Comparison of ENCODE assay signal across 1 cellular context in the genomic region with DNA sequence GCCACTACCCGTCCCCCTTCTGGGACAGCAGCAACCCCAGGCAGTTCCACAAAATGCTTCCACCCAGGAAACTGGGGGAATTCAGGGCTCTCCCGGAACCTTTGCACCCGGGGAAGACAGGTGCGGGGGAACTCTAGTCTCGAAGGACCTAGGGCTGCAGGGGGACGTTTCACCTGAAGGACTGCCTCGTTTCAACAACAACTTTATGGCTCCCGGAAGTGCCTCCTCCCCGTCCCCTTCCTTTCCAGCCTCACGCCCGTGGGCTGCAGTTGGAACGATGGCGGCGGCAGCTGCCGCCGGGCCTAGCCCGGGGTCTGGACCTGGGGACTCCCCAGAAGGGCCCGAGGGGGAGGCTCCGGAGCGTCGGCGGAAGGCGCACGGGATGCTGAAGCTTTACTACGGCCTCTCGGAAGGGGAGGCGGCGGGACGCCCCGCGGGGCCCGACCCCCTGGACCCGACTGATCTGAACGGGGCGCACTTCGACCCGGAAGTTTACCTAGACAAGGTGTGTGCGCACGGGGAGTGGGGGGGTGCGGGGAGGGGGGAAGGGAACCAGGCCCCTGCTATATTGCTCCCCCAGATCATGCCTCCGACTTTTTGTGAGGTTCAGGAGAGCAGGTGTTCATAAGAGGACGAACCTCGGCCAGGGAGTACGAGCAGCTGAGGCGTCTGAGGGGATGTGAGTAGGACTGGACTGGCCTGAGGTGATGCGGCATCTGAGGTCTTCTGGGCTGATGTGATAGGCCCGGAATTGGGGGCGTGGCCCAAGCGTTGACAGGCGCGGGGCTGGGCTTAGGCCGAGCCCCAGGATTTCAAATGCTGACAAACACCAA.
A peak's percentile ranks its signal among the peaks of the same experiment; 100 is the strongest.
TF ChIP-seq lines count a peak whose summit lies in the region.

A gene (plus strand): TSS at position 241 of the 833 bp plus-strand sequence. CDS start 37 bp downstream, at position 278.

TF ChIP-seq in K562, 482 proteins besides CTCF, POLR2A, EP300 and RAD21 (continued from another document and continues in another):
- TF ChIP-seq, protein P1, sequence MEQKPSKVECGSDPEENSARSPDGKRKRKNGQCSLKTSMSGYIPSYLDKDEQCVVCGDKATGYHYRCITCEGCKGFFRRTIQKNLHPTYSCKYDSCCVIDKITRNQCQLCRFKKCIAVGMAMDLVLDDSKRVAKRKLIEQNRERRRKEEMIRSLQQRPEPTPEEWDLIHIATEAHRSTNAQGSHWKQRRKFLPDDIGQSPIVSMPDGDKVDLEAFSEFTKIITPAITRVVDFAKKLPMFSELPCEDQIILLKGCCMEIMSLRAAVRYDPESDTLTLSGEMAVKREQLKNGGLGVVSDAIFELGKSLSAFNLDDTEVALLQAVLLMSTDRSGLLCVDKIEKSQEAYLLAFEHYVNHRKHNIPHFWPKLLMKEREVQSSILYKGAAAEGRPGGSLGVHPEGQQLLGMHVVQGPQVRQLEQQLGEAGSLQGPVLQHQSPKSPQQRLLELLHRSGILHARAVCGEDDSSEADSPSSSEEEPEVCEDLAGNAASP (IDR thresholded peaks at IDR 0.05): no peak
- TF ChIP-seq ZNF507 (tag; conservative IDR thresholded peaks at IDR 0.05) (no peak), ESRRB (CRISPR knock-in tag; IDR thresholded peaks at IDR 0.05; ENCODE audit: borderline replicate concordance) (no peak), PYGO2 (tag; IDR thresholded peaks at IDR 0.05) (no peak), LARP7 (IDR thresholded peaks at IDR 0.05) (no peak), NFYB (IDR thresholded peaks at IDR 0.05; ENCODE audit: extremely low read depth, insufficient read length) (no peak), PHF20 (IDR thresholded peaks at IDR 0.05; ENCODE audit: partially characterized antibody) (peak; percentile 100), ZNF217 (CRISPR knock-in tag; IDR thresholded peaks at IDR 0.05) (no peak), PHTF2 (CRISPR knock-in tag; IDR thresholded peaks at IDR 0.05) (no peak), HCFC1 (IDR thresholded peaks at IDR 0.05; ENCODE audit: low read depth, low read length) (peak; percentile 99), TRIM28 (IDR thresholded peaks at IDR 0.05) (peak; percentile 81; the same call in 1 of the 2 replicates), HOXB6 (CRISPR knock-in tag; IDR thresholded peaks at IDR 0.05; ENCODE audit: borderline replicate concordance) (no peak), BCL6 (CRISPR knock-in tag; IDR thresholded peaks at IDR 0.05) (0 out of 2 replicates have a peak, but pooled peaks have one; percentile 43), ZNF79 (CRISPR knock-in tag; IDR thresholded peaks at IDR 0.05; ENCODE audit: low read depth) (no peak), TARDBP (IDR thresholded peaks at IDR 0.05) (peak; percentile 77), ARNT (IDR thresholded peaks at IDR 0.05) (peak; percentile 83 to 90; a peak in 3 of 4 replicates), DACH1 (IDR thresholded peaks at IDR 0.05; ENCODE audit: partially characterized antibody) (no peak), ZNF444 (CRISPR knock-in tag; IDR thresholded peaks at IDR 0.05) (no peak), ELF1 (tag; IDR thresholded peaks at IDR 0.05) (peak; percentile 97), NR1H2 (CRISPR knock-in tag; IDR thresholded peaks at IDR 0.05) (0 out of 2 replicates have a peak, but pooled peaks have one; percentile 28), JUND (IDR thresholded peaks at IDR 0.05; ENCODE audit: borderline replicate concordance, low read depth, low read length) (peak; percentile 84), JUND (tag; IDR thresholded peaks at IDR 0.05; ENCODE audit: borderline replicate concordance, low read depth, low read length) (peak; percentile 53; the same call in 1 of the 3 replicates)
- TF ChIP-seq, protein P2, sequence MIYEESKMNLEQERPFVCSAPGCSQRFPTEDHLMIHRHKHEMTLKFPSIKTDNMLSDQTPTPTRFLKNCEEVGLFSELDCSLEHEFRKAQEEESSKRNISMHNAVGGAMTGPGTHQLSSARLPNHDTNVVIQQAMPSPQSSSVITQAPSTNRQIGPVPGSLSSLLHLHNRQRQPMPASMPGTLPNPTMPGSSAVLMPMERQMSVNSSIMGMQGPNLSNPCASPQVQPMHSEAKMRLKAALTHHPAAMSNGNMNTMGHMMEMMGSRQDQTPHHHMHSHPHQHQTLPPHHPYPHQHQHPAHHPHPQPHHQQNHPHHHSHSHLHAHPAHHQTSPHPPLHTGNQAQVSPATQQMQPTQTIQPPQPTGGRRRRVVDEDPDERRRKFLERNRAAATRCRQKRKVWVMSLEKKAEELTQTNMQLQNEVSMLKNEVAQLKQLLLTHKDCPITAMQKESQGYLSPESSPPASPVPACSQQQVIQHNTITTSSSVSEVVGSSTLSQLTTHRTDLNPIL (CRISPR knock-in tag; IDR thresholded peaks at IDR 0.05): no peak
- TF ChIP-seq, protein P3, sequence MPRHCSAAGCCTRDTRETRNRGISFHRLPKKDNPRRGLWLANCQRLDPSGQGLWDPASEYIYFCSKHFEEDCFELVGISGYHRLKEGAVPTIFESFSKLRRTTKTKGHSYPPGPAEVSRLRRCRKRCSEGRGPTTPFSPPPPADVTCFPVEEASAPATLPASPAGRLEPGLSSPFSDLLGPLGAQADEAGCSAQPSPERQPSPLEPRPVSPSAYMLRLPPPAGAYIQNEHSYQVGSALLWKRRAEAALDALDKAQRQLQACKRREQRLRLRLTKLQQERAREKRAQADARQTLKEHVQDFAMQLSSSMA (CRISPR knock-in tag; IDR thresholded peaks at IDR 0.05): peak; percentile 95
- TF ChIP-seq, protein P4, sequence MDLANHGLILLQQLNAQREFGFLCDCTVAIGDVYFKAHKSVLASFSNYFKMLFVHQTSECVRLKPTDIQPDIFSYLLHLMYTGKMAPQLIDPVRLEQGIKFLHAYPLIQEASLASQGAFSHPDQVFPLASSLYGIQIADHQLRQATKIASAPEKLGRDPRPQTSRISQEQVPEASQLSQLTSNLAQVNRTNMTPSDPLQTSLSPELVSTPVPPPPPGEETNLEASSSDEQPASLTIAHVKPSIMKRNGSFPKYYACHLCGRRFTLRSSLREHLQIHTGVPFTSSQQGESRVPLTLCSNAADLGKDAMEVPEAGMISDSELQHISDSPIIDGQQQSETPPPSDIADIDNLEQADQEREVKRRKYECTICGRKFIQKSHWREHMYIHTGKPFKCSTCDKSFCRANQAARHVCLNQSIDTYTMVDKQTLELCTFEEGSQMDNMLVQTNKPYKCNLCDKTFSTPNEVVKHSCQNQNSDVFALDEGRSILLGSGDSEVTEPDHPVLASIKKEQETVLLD (IDR thresholded peaks at IDR 0.05): peak; percentile 73; the same call in 1 of the 2 replicates
- TF ChIP-seq, protein P5, sequence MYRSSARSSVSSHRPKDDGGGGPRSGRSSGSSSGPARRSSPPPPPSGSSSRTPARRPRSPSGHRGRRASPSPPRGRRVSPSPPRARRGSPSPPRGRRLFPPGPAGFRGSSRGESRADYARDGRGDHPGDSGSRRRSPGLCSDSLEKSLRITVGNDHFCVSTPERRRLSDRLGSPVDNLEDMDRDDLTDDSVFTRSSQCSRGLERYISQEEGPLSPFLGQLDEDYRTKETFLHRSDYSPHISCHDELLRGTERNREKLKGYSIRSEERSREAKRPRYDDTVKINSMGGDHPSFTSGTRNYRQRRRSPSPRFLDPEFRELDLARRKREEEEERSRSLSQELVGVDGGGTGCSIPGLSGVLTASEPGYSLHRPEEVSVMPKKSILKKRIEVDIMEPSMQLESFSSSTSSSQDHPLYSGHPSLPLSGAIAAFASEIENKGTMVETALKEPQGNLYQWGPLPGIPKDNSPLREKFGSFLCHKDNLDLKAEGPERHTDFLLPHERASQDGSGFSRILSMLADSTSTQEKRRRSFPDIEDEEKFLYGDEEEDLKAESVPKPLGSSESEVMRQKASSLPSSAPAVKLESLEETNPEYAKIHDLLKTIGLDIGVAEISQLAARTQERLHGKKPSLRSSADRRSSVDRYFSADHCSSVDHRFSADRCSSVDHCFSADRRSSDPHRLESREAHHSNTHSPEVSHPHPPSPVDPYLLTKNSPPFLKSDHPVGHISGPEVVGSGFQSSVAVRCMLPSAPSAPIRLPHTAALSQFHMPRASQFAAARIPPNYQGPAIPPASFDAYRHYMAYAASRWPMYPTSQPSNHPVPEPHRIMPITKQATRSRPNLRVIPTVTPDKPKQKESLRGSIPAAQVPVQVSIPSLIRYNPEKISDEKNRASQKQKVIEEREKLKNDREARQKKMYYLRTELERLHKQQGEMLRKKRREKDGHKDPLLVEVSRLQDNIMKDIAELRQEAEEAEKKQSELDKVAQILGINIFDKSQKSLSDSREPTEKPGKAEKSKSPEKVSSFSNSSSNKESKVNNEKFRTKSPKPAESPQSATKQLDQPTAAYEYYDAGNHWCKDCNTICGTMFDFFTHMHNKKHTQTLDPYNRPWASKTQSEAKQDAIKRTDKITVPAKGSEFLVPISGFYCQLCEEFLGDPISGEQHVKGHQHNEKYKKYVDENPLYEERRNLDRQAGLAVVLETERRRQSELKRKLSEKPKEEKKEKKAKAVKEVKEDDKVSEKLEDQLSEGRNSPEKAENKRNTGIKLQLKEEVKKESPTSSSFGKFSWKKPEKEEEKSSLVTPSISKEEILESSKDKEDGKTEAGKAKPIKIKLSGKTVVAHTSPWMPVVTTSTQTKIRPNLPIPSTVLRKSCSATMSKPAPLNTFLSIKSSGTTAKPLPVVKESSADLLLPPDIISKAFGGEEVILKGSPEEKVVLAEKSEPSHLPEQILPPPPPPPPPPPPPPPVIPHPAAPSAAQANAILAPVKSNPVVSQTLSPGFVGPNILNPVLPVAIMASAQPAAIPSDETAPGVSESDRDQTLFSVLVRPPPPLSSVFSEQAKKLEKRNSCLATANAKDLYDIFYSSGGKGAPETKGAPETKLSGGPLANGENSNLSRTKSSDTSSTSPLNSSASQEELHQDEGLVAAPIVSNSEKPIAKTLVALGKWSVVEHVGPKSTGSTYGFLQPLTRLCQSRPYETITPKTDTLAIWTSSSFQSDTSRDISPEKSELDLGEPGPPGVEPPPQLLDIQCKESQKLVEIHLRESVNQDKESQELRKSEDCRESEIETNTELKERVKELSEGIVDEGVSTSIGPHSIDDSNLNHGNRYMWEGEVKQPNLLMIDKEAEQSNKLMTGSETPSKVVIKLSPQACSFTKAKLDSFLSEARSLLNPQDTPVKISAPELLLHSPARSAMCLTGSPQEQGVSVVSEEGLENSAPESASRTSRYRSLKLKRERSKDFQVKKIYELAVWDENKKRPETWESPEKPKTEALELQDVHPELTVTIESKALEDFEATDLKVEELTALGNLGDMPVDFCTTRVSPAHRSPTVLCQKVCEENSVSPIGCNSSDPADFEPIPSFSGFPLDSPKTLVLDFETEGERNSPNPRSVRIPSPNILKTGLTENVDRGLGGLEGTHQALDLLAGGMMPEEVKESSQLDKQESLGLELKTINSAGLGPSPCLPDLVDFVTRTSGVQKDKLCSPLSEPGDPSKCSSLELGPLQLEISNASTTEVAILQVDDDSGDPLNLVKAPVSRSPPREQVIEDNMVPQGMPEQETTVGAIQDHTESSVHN (IDR thresholded peaks at IDR 0.05; ENCODE audit: borderline replicate concordance in 1 of 2, low read depth in 1 of 2): no peak
- TF ChIP-seq, protein P6, sequence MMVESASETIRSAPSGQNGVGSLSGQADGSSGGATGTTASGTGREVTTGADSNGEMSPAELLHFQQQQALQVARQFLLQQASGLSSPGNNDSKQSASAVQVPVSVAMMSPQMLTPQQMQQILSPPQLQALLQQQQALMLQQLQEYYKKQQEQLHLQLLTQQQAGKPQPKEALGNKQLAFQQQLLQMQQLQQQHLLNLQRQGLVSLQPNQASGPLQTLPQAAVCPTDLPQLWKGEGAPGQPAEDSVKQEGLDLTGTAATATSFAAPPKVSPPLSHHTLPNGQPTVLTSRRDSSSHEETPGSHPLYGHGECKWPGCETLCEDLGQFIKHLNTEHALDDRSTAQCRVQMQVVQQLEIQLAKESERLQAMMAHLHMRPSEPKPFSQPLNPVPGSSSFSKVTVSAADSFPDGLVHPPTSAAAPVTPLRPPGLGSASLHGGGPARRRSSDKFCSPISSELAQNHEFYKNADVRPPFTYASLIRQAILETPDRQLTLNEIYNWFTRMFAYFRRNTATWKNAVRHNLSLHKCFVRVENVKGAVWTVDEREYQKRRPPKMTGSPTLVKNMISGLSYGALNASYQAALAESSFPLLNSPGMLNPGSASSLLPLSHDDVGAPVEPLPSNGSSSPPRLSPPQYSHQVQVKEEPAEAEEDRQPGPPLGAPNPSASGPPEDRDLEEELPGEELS (CRISPR knock-in tag; IDR thresholded peaks at IDR 0.05; ENCODE audit: borderline replicate concordance): no peak
